ENCODE assay signal across 8 cellular contexts in genomic region chr15:62940755-62941361, GRCh38.
DNase-seq lines count a peak whose midpoint lies in the region; ATAC-seq and TF ChIP-seq lines count a peak whose summit lies in the region.

No MANE protein-coding gene starts in this region.

- DNase-seq in BJ (ENCODE audit: low read depth) = peak; percentile 95
- DNase-seq in LHCN-M2 (ENCODE audit: low read depth) = peak; percentile 98
- peak; percentile 26 to 57 for DNase-seq in cerebellar nuclear complex (lab: John Stamatoyannopoulos, UW)
- DNase-seq in right lobe of liver = peak in 1 of 3 donors; percentile 54
- DNase-seq in thyroid gland = peak; percentile 43 to 57
- DNase-seq in CD4-positive, alpha-beta memory T cell = no peak
- no peak for DNase-seq in NK-92 (lab: John Stamatoyannopoulos, UW; ENCODE audit: unreplicated experiment)
- no peak for DNase-seq in activated T-helper 2 cell treated with anti-CD3 and anti-CD28 coated beads, Interferon-gamma antibody, Interleukin-2, Interleukin-4, amounts not matched to agents 10 μg/mL and 5 μg/mL and 100 μg/mL, durations not matched to agents 14 hours and 24 hours and 36 hours (ENCODE audit: low spot score)

- H3K27me3 ChIP-seq in BJ (ENCODE audit: control insufficient read depth, insufficient read depth, low read length) = no peaks in the 10 kb centered on the region
- no peaks in the 10 kb centered on the region for H3K27me3 ChIP-seq in right lobe of liver
- no peaks in the 10 kb centered on the region for H3K27me3 ChIP-seq in thyroid gland
- no peaks in the 10 kb centered on the region for H3K27me3 ChIP-seq in CD4-positive, alpha-beta memory T cell (ENCODE audit: insufficient read depth, low read length)

- POLR2A ChIA-PET in BJ (lab: Charles Lee) = interaction anchor here (0.6 kb wide), 1 partner anchor 20 kb away, joined by 3 read pairs; no protein-coding TSS in a partner anchor
- POLR2A ChIA-PET in CD4-positive, alpha-beta memory T cell (lab: Charles Lee; ENCODE audit: partially characterized antibody) = no interaction called here

- H3K9me3 ChIP-seq in right lobe of liver (no peaks in the 10 kb centered on the region), thyroid gland (no peaks in the 10 kb centered on the region)
- no peaks in the 10 kb centered on the region for H3K9me3 ChIP-seq in CD4-positive, alpha-beta memory T cell (ENCODE audit: control insufficient read depth in 1 of 2, low read length in 2 of 2)

- TF ChIP-seq POLR2A in right lobe of liver (IDR thresholded peaks at IDR 0.05) (no peak), thyroid gland (IDR thresholded peaks at IDR 0.05) (no peak)

- no peak overlapping the region for H3K27ac Mint-ChIP-seq in CD4-positive, alpha-beta memory T cell
- no peak overlapping the region for H3K27ac Mint-ChIP-seq in activated T-helper 2 cell treated with anti-CD3 and anti-CD28 coated beads, Interferon-gamma antibody, Interleukin-2, Interleukin-4, amounts not matched to agents 10 μg/mL and 5 μg/mL and 100 μg/mL, durations not matched to agents 14 hours and 24 hours and 36 hours

- H3K4me3 ChIP-seq in BJ (ENCODE audit: low read depth, low read length) = no peak overlapping the region
- H3K4me3 ChIP-seq in right lobe of liver = no peak overlapping the region
- H3K4me3 ChIP-seq in thyroid gland (replicated peaks in 1 of 3) = no peak overlapping the region
- H3K4me3 ChIP-seq in CD4-positive, alpha-beta memory T cell (ENCODE audit: low read length in 2 of 2) = no peak overlapping the region

- TF ChIP-seq CTCF in BJ (IDR thresholded peaks at IDR 0.05; ENCODE audit: insufficient read depth, low read depth, low read length) (no peak), right lobe of liver (IDR thresholded peaks at IDR 0.05) (no peak), thyroid gland (IDR thresholded peaks at IDR 0.05) (no peak)

- peaks cover 0 to 44% (median 25%) of the 10 kb centered on the region in 4 donors for H3K4me1 ChIP-seq in right lobe of liver
- H3K4me1 ChIP-seq in thyroid gland = peaks cover 0 to 14% of the 10 kb centered on the region in 2 donors
- H3K4me1 ChIP-seq in CD4-positive, alpha-beta memory T cell (ENCODE audit: insufficient read depth, low read length) = no peaks in the 10 kb centered on the region

- intact Hi-C loops in right lobe of liver (cut with DNase I) = no loop called here
- intact Hi-C loops in thyroid gland (cut with DNase I) = no loop called here
- intact Hi-C loops in CD4-positive, alpha-beta memory T cell (cut with micrococcal nuclease) = no loop called here
- intact Hi-C loops in activated T-helper 2 cell treated with anti-CD3 and anti-CD28 coated beads, Interferon-gamma antibody, Interleukin-2, Interleukin-4, amounts not matched to agents 10 μg/mL and 5 μg/mL and 100 μg/mL, durations not matched to agents 14 hours and 24 hours and 36 hours (cut with micrococcal nuclease) = no loop called here

- H3K9me3 Mint-ChIP-seq in CD4-positive, alpha-beta memory T cell = peaks cover 0 to 1% (median 0%) of the 10 kb centered on the region in 8 donors
- no peaks in the 10 kb centered on the region for H3K9me3 Mint-ChIP-seq in activated T-helper 2 cell treated with anti-CD3 and anti-CD28 coated beads, Interferon-gamma antibody, Interleukin-2, Interleukin-4, amounts not matched to agents 10 μg/mL and 5 μg/mL and 100 μg/mL, durations not matched to agents 14 hours and 24 hours and 36 hours

- 54% methylated on average over 4 of the region's 11 CpGs for WGBS in right lobe of liver (ENCODE audit: insufficient coverage, low coverage, low lambda C conversion rate, missing lambda C conversion rate)
- WGBS in thyroid gland, 2 donors = 43 to 59% methylated on average over 10 to 11 of the region's 11 CpGs

- H3K36me3 ChIP-seq in BJ (ENCODE audit: control insufficient read depth, insufficient read depth, low read length) = no peaks in the 10 kb centered on the region
- H3K36me3 ChIP-seq in right lobe of liver = no peaks in the 10 kb centered on the region
- no peaks in the 10 kb centered on the region for H3K36me3 ChIP-seq in thyroid gland
- no peaks in the 10 kb centered on the region for H3K36me3 ChIP-seq in CD4-positive, alpha-beta memory T cell (ENCODE audit: insufficient read depth, low read length)

- H3K27me3 Mint-ChIP-seq in CD4-positive, alpha-beta memory T cell = peaks cover 22 to 35% of the 10 kb centered on the region in 2 donors
- peaks cover 11% of the 10 kb centered on the region for H3K27me3 Mint-ChIP-seq in activated T-helper 2 cell treated with anti-CD3 and anti-CD28 coated beads, Interferon-gamma antibody, Interleukin-2, Interleukin-4, amounts not matched to agents 10 μg/mL and 5 μg/mL and 100 μg/mL, durations not matched to agents 14 hours and 24 hours and 36 hours (ENCODE audit: low read depth)

- no peaks in the 10 kb centered on the region for H3K36me3 Mint-ChIP-seq in CD4-positive, alpha-beta memory T cell
- no peaks in the 10 kb centered on the region for H3K36me3 Mint-ChIP-seq in activated T-helper 2 cell treated with anti-CD3 and anti-CD28 coated beads, Interferon-gamma antibody, Interleukin-2, Interleukin-4, amounts not matched to agents 10 μg/mL and 5 μg/mL and 100 μg/mL, durations not matched to agents 14 hours and 24 hours and 36 hours (ENCODE audit: low read depth)

- CTCF ChIA-PET in BJ (lab: Yijun Ruan, JAX) = interaction anchor here (1.0 to 1.1 kb wide), 2 partner anchors 93 to 109 kb away, joined by 3 read pairs; no protein-coding TSS in a partner anchor
- CTCF ChIA-PET in CD4-positive, alpha-beta memory T cell (lab: Charles Lee; ENCODE audit: partially characterized antibody) = no interaction called here

- H3K4me3 Mint-ChIP-seq in CD4-positive, alpha-beta memory T cell = no peak overlapping the region
- no peak overlapping the region for H3K4me3 Mint-ChIP-seq in activated T-helper 2 cell treated with anti-CD3 and anti-CD28 coated beads, Interferon-gamma antibody, Interleukin-2, Interleukin-4, amounts not matched to agents 10 μg/mL and 5 μg/mL and 100 μg/mL, durations not matched to agents 14 hours and 24 hours and 36 hours (ENCODE audit: low read depth)

- no peaks in the 10 kb centered on the region for H3K4me1 Mint-ChIP-seq in CD4-positive, alpha-beta memory T cell
- H3K4me1 Mint-ChIP-seq in activated T-helper 2 cell treated with anti-CD3 and anti-CD28 coated beads, Interferon-gamma antibody, Interleukin-2, Interleukin-4, amounts not matched to agents 10 μg/mL and 5 μg/mL and 100 μg/mL, durations not matched to agents 14 hours and 24 hours and 36 hours (ENCODE audit: low read depth) = peaks cover 23% of the 10 kb centered on the region

- ATAC-seq in right lobe of liver = peak in 3 of 4 donors; percentile 12 to 34 (median 28)

- H3K27ac ChIP-seq in right lobe of liver (peak overlapping the region; percentile 31 to 59 (median 54)), thyroid gland (no peak overlapping the region)
- H3K27ac ChIP-seq in CD4-positive, alpha-beta memory T cell (ENCODE audit: low read depth, low read length) = no peak overlapping the region

Comparison
In these comparisons a context has a peak if more than half of its experiments do, and no peak if none do; other contexts are left out.
1. DNase-seq: peak in BJ (single experiment), LHCN-M2 (single experiment), cerebellar nuclear complex (2 of 2) and thyroid gland (2 of 2); none in CD4-positive, alpha-beta memory T cell (0 of 5), NK-92 (single experiment) and activated T-helper 2 cell treated with anti-CD3 and anti-CD28 coated beads, Interferon-gamma antibody, Interleukin-2, Interleukin-4, amounts not matched to agents 10 μg/mL and 5 μg/mL and 100 μg/mL, durations not matched to agents 14 hours and 24 hours and 36 hours (single experiment).
2. H3K27ac ChIP-seq: peak in right lobe of liver (3 of 3); none in thyroid gland (0 of 3) and CD4-positive, alpha-beta memory T cell (single experiment).